ENCODE assay signal across 10 cellular contexts in genomic region chr11:61384271-61385242, GRCh38. TPM values are rescaled to one million over a fixed set of nuclear protein-coding genes. Genes with fewer than 3 reads are reported as not detected.
DNase-seq lines count a peak whose midpoint lies in the region; ATAC-seq and TF ChIP-seq lines count a peak whose summit lies in the region.
"Had no signal": no experiment of that assay in that cellular context is flagged by ENCODE, and none has a peak within 500 bp of the region (broad histone marks: within the 10 kb centered on the region; RNA-seq: fewer than 3 reads in every experiment).

No MANE protein-coding gene starts in this region.

- no peaks in the 10 kb centered on the region for H3K9me3 Mint-ChIP-seq in stimulated activated effector memory CD8-positive, alpha-beta T cell treated with anti-CD3 and anti-CD28 coated beads, Interleukin-12 subunit alpha, Interleukin-12 subunit beta, amount 100 ng/mL, for 72 hours
- no peaks in the 10 kb centered on the region for H3K9me3 Mint-ChIP-seq in activated CD4-positive, alpha-beta T cell treated with anti-CD3 and anti-CD28 coated beads for 36 hours (ENCODE audit: low read depth)
- H3K9me3 Mint-ChIP-seq: activated T-cell treated with anti-CD3 and anti-CD28 coated beads, Interleukin-2, amount 50 U/mL, for 4 hours had no signal

- no peak overlapping the region for H3K4me3 Mint-ChIP-seq in stimulated activated effector memory CD8-positive, alpha-beta T cell treated with anti-CD3 and anti-CD28 coated beads, Interleukin-12 subunit alpha, Interleukin-12 subunit beta, amount 100 ng/mL, for 72 hours
- no peak overlapping the region for H3K4me3 Mint-ChIP-seq in activated CD4-positive, alpha-beta T cell treated with anti-CD3 and anti-CD28 coated beads for 36 hours
- H3K4me3 Mint-ChIP-seq: activated T-cell treated with anti-CD3 and anti-CD28 coated beads, Interleukin-2, amount 50 U/mL, for 4 hours; neural crest cell had no signal

- H3K4me1 Mint-ChIP-seq in stimulated activated effector memory CD8-positive, alpha-beta T cell treated with anti-CD3 and anti-CD28 coated beads, Interleukin-12 subunit alpha, Interleukin-12 subunit beta, amount 100 ng/mL, for 72 hours, result peaks cover 6% of the 10 kb centered on the region
- peaks cover 3% of the 10 kb centered on the region for H3K4me1 Mint-ChIP-seq in activated CD4-positive, alpha-beta T cell treated with anti-CD3 and anti-CD28 coated beads for 36 hours

- CTCF ChIA-PET in activated CD4-positive, alpha-beta T cell treated with anti-CD3 and anti-CD28 coated beads for 36 hours (lab: Charles Lee), result interaction anchor here (0.6 to 7.1 kb wide), 25 partner anchors 9 to 1783 kb away, joined by 3 to 185 read pairs (median 4); partner anchors contain the start of genes CYB561A3, DDB1, TKFC and TMEM138

- ATAC-seq in stimulated activated effector memory CD8-positive, alpha-beta T cell treated with anti-CD3 and anti-CD28 coated beads, Interleukin-12 subunit alpha, Interleukin-12 subunit beta, amount 100 ng/mL, for 72 hours, result no peak
- no peak for ATAC-seq in activated CD4-positive, alpha-beta T cell treated with anti-CD3 and anti-CD28 coated beads for 36 hours
- ATAC-seq in GM21515 (IDR thresholded peaks at IDR 0.05; ENCODE audit: unreplicated experiment), result no peak

- peak; percentile 55 for TF ChIP-seq CTCF in GM12874 (IDR thresholded peaks at IDR 0.05; ENCODE audit: insufficient read depth, low read depth, low read length)

- DNase-seq in 8988T, result peak; percentile 29
- DNase-seq in OCI-M1 (lab: John Stamatoyannopoulos, UW), result peak; percentile 46
- peak; percentile 56 for DNase-seq in fibroblast of peridontal ligament (ENCODE audit: extremely low read depth)
- DNase-seq in stimulated activated effector memory CD8-positive, alpha-beta T cell treated with anti-CD3 and anti-CD28 coated beads, Interleukin-12 subunit alpha, Interleukin-12 subunit beta, amount 100 ng/mL, for 72 hours (ENCODE audit: low spot score in 2 of 2), result no peak
- no peak for DNase-seq in activated CD8-positive, alpha-beta memory T cell treated with anti-CD3 and anti-CD28 coated beads, Interleukin-2, amount 50 U/mL, for 4 hours
- no peak for DNase-seq in activated CD4-positive, alpha-beta T cell treated with anti-CD3 and anti-CD28 coated beads for 36 hours

- POLR2A ChIA-PET in activated CD4-positive, alpha-beta T cell treated with anti-CD3 and anti-CD28 coated beads for 36 hours (lab: Charles Lee), result interaction anchor here (1.5 to 2.5 kb wide), 2 partner anchors 22 to 48 kb away, joined by 6 to 9 read pairs; partner anchors contain the start of genes CYB561A3 and TMEM138

- H3K36me3 Mint-ChIP-seq in stimulated activated effector memory CD8-positive, alpha-beta T cell treated with anti-CD3 and anti-CD28 coated beads, Interleukin-12 subunit alpha, Interleukin-12 subunit beta, amount 100 ng/mL, for 72 hours, result no peaks in the 10 kb centered on the region
- H3K36me3 Mint-ChIP-seq in activated CD4-positive, alpha-beta T cell treated with anti-CD3 and anti-CD28 coated beads for 36 hours (ENCODE audit: low read depth), result no peaks in the 10 kb centered on the region

- H3K27ac Mint-ChIP-seq in stimulated activated effector memory CD8-positive, alpha-beta T cell treated with anti-CD3 and anti-CD28 coated beads, Interleukin-12 subunit alpha, Interleukin-12 subunit beta, amount 100 ng/mL, for 72 hours, result no peak overlapping the region
- H3K27ac Mint-ChIP-seq in activated CD4-positive, alpha-beta T cell treated with anti-CD3 and anti-CD28 coated beads for 36 hours, result no peak overlapping the region

- H3K27me3 Mint-ChIP-seq in activated CD4-positive, alpha-beta T cell treated with anti-CD3 and anti-CD28 coated beads for 36 hours, result no peaks in the 10 kb centered on the region

- intact Hi-C loops in activated CD4-positive, alpha-beta T cell treated with anti-CD3 and anti-CD28 coated beads for 36 hours (cut with DNase I, micrococcal nuclease), result loop anchor here (1.0 to 2.0 kb wide), 5 partner anchors 23 to 610 kb away; partner anchors contain the start of gene CYB561A3 (in 1 of the 2)

RNA-seq across cellular contexts. Expression of gene TMEM216, which starts 7.8 kb away (rescaled TPM):
- total RNA-seq in activated CD4-positive, alpha-beta T cell treated with anti-CD3 and anti-CD28 coated beads for 36 hours, result 1 to 10 TPM; 8.3 to 8.8 TPM

RNA-seq across cellular contexts. Expression of gene TMEM138, which starts 22.4 kb away (rescaled TPM):
- 10 to 100 TPM; 38.6 to 56.5 TPM for total RNA-seq in activated CD4-positive, alpha-beta T cell treated with anti-CD3 and anti-CD28 coated beads for 36 hours

RNA-seq across cellular contexts. Expression of gene CYB561A3, which starts 22.9 kb away (rescaled TPM):
- 10 to 100 TPM; 31.8 to 34.4 TPM for total RNA-seq in activated CD4-positive, alpha-beta T cell treated with anti-CD3 and anti-CD28 coated beads for 36 hours

RNA-seq across cellular contexts. Expression of gene CPSF7, which starts 45.2 kb away (rescaled TPM):
- 100 to 1,000 TPM; 108 to 179 TPM for total RNA-seq in activated CD4-positive, alpha-beta T cell treated with anti-CD3 and anti-CD28 coated beads for 36 hours

RNA-seq across cellular contexts. Expression of gene SDHAF2, which starts 45.4 kb away (rescaled TPM):
- 10 to 100 TPM; 23.6 to 33.6 TPM for total RNA-seq in activated CD4-positive, alpha-beta T cell treated with anti-CD3 and anti-CD28 coated beads for 36 hours

Comparison
In these comparisons a context has a peak if more than half of its experiments do, and no peak if none do; other contexts are left out.
1. DNase-seq: peak in 8988T (single experiment), OCI-M1 (single experiment) and fibroblast of peridontal ligament (single experiment); none in stimulated activated effector memory CD8-positive, alpha-beta T cell treated with anti-CD3 and anti-CD28 coated beads, Interleukin-12 subunit alpha, Interleukin-12 subunit beta, amount 100 ng/mL, for 72 hours (0 of 2), activated CD8-positive, alpha-beta memory T cell treated with anti-CD3 and anti-CD28 coated beads, Interleukin-2, amount 50 U/mL, for 4 hours (single experiment) and activated CD4-positive, alpha-beta T cell treated with anti-CD3 and anti-CD28 coated beads for 36 hours (single experiment).